Comparison of ENCODE assay signal across 22 cellular contexts in the genomic region with DNA sequence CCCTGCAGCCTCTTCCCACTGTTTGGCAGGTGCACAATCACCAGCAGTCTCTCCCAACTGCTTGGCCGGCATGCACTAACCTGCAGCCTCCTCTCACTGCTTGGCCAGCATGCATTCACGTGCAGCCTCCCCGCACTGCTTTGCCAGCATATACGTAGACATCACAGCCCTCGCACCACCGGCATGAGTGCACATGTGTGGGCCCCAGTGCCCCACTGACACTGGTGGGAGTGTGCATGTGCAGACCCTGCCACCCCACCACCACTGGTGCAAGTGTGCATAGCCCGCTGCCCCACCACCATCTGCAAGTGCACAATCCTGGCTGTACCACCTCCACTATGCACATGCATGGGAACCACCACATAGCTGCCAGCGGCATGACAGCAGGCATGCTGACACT.
DNase-seq lines count a peak whose midpoint lies in the region; ATAC-seq, FAIRE-seq and TF ChIP-seq lines count a peak whose summit lies in the region.
"Had no signal": no experiment of that assay in that cellular context is flagged by ENCODE, and none has a peak within 500 bp of the region (broad histone marks: within the 10 kb centered on the region; RNA-seq: fewer than 3 reads in every experiment).

No MANE protein-coding gene starts in this region.

- H3K9me3 Mint-ChIP-seq in activated CD4-positive, alpha-beta T cell treated with anti-CD3 and anti-CD28 coated beads for 36 hours (ENCODE audit: low read depth): peaks cover 1% of the 10 kb centered on the region
- H3K9me3 Mint-ChIP-seq: CD8-positive, alpha-beta T cell; H9; HFFc6 had no signal

- POLR2A ChIA-PET in HepG2 (lab: Yijun Ruan, JAX): no interaction called here
- POLR2A ChIA-PET in activated CD4-positive, alpha-beta T cell treated with anti-CD3 and anti-CD28 coated beads for 36 hours (lab: Charles Lee): no interaction called here

- BruUV-seq in HepG2 (replicated peaks; lab: Mats Ljungman, UMichigan): no TSS peak

- DNase-seq in HepG2 (ENCODE audit: low spot score): no peak
- no peak for DNase-seq in right lobe of liver
- DNase-seq in keratinocyte (ENCODE audit: low read depth, low spot score): no peak
- no peak for DNase-seq in upper lobe of right lung
- DNase-seq in WERI-Rb-1: no peak
- no peak for DNase-seq in activated CD4-positive, alpha-beta T cell treated with anti-CD3 and anti-CD28 coated beads for 36 hours
- DNase-seq in OCI-M2 (lab: John Stamatoyannopoulos, UW; ENCODE audit: unreplicated experiment): no peak
- DNase-seq: Caco-2; CD4-positive, CD25-positive, alpha-beta regulatory T cell; CD8-positive, alpha-beta T cell; DMS153; DND-41; GM23248; H9; HFFc6 had no signal

- FAIRE-seq in HepG2 (lab: Jason Lieb, UNC): no peak
- peak; percentile 57 for FAIRE-seq in keratinocyte (lab: Jason Lieb, UNC)
- FAIRE-seq: A204.1, G401.6, GM12892 had no signal

- dilution Hi-C loops in keratinocyte (cut with MboI; ENCODE audit: extremely low pct_ligation_motif_present, low sequenced_read_pairs): no loop called here

- H3K9me1 ChIP-seq in keratinocyte (ENCODE audit: control insufficient read depth, extremely low read depth, insufficient read depth, low read length): no peaks in the 10 kb centered on the region

- no peaks in the 10 kb centered on the region for H3K9me3 ChIP-seq in HepG2 (ENCODE audit: low read length)
- no peaks in the 10 kb centered on the region for H3K9me3 ChIP-seq in right lobe of liver
- H3K9me3 ChIP-seq in keratinocyte (ENCODE audit: control insufficient read depth, low read depth, low read length): no peaks in the 10 kb centered on the region
- H3K9me3 ChIP-seq in upper lobe of right lung: no peaks in the 10 kb centered on the region
- no peaks in the 10 kb centered on the region for H3K9me3 ChIP-seq in WERI-Rb-1 (ENCODE audit: severe bottlenecking)
- H3K9me3 ChIP-seq: BLaER1, Caco-2 had no signal

- no peak for TF ChIP-seq RAD21 in HepG2 (CRISPR knock-in tag; IDR thresholded peaks at IDR 0.05)

- WGBS in HepG2 (ENCODE audit: low lambda C conversion rate): 37% methylated on average over 8 of the region's 8 CpGs
- WGBS in right lobe of liver (ENCODE audit: insufficient coverage, low coverage, low lambda C conversion rate, missing lambda C conversion rate): 82% methylated on average over 5 of the region's 8 CpGs

- TF ChIP-seq EP300 in HepG2 (IDR thresholded peaks at IDR 0.05; ENCODE audit: low read depth in 2 of 2, low read length in 2 of 2): no peak
- no peak for TF ChIP-seq EP300 in HepG2 (CRISPR knock-in tag; IDR thresholded peaks at IDR 0.05; ENCODE audit: borderline replicate concordance)

- H3K4me3 ChIP-seq in HepG2 (replicated peaks in 1 of 3; ENCODE audit: insufficient read depth in 1 of 3, low read depth in 2 of 3, low read length in 3 of 3) (no peak overlapping the region), right lobe of liver (no peak overlapping the region), keratinocyte (ENCODE audit: control insufficient read depth in 2 of 3, extremely low read depth in 1 of 3, insufficient read depth in 2 of 3, low read depth in 1 of 3, low read length in 3 of 3) (no peak overlapping the region), upper lobe of right lung (no peak overlapping the region), WERI-Rb-1 (ENCODE audit: low read depth, low read length) (no peak overlapping the region)
- H3K4me3 ChIP-seq: BLaER1, GM23248 had no signal

- H3K4me2 ChIP-seq in HepG2 (ENCODE audit: low read depth, low read length) (no peak overlapping the region), keratinocyte (ENCODE audit: control insufficient read depth, extremely low read depth, insufficient read depth, low read depth, low read length) (no peak overlapping the region)
- H3K4me2 ChIP-seq: BLaER1 had no signal

- no peak overlapping the region for H3K27ac Mint-ChIP-seq in activated CD4-positive, alpha-beta T cell treated with anti-CD3 and anti-CD28 coated beads for 36 hours
- H3K27ac Mint-ChIP-seq: B cell; CD4-positive, CD25-positive, alpha-beta regulatory T cell; CD8-positive, alpha-beta T cell; H9; HFFc6 had no signal

- in situ Hi-C loops in HepG2 (cut with HindIII; ENCODE audit: extremely low pct_ligation_motif_present, low pct_unique_long_range_greater_than_20kb): no loop called here

- H3K4me1 ChIP-seq in HepG2 (ENCODE audit: insufficient read depth, low read length) (no peaks in the 10 kb centered on the region), right lobe of liver (no peaks in the 10 kb centered on the region), keratinocyte (ENCODE audit: control insufficient read depth, extremely low read depth, insufficient read depth, low read length) (peaks cover 17% of the 10 kb centered on the region), upper lobe of right lung (no peaks in the 10 kb centered on the region)
- H3K4me1 ChIP-seq: BLaER1, Caco-2 had no signal

- no peak overlapping the region for H3K4me3 Mint-ChIP-seq in activated CD4-positive, alpha-beta T cell treated with anti-CD3 and anti-CD28 coated beads for 36 hours
- H3K4me3 Mint-ChIP-seq: B cell; CD4-positive, CD25-positive, alpha-beta regulatory T cell; CD8-positive, alpha-beta T cell; H9; HFFc6 had no signal

- H3K27me3 ChIP-seq in HepG2 (ENCODE audit: control insufficient read depth in 1 of 2, insufficient read depth in 2 of 2, low read length in 2 of 2): no peaks in the 10 kb centered on the region; a peak in 1 of 5 replicates
- H3K27me3 ChIP-seq in right lobe of liver: no peaks in the 10 kb centered on the region
- H3K27me3 ChIP-seq in keratinocyte (ENCODE audit: control insufficient read depth, extremely low read depth, insufficient read depth, low read length): no peaks in the 10 kb centered on the region
- H3K27me3 ChIP-seq in upper lobe of right lung: no peaks in the 10 kb centered on the region
- H3K27me3 ChIP-seq in WERI-Rb-1 (ENCODE audit: insufficient read depth, low read depth, severe bottlenecking): peaks cover 17% of the 10 kb centered on the region
- H3K27me3 ChIP-seq: BLaER1 had no signal

- no peak overlapping the region for H3K27ac ChIP-seq in HepG2 (ENCODE audit: extremely low read length, insufficient read depth, low read length)
- no peak overlapping the region for H3K27ac ChIP-seq in right lobe of liver
- no peak overlapping the region for H3K27ac ChIP-seq in keratinocyte (ENCODE audit: control insufficient read depth, insufficient read depth, low read length)
- H3K27ac ChIP-seq in upper lobe of right lung: no peak overlapping the region
- H3K27ac ChIP-seq in WERI-Rb-1: no peak overlapping the region
- H3K27ac ChIP-seq: 22Rv1, BLaER1, C4-2B, GM23248 had no signal

- intact Hi-C loops in HepG2 (cut with micrococcal nuclease; ENCODE audit: unreplicated experiment) (no loop called here), right lobe of liver (cut with DNase I) (no loop called here), upper lobe of right lung (cut with DNase I) (no loop called here)
- intact Hi-C loops in activated CD4-positive, alpha-beta T cell treated with anti-CD3 and anti-CD28 coated beads for 36 hours (cut with DNase I, micrococcal nuclease): loop anchor here in 1 of 2 experiments (10.0 kb wide), 1 partner anchor 59 kb away; no protein-coding TSS in a partner anchor

- H4K20me1 ChIP-seq in HepG2 (ENCODE audit: insufficient read depth, low read length) (no peaks in the 10 kb centered on the region), keratinocyte (ENCODE audit: control insufficient read depth, extremely low read depth, insufficient read depth, low read length) (no peaks in the 10 kb centered on the region)
- H4K20me1 ChIP-seq: BLaER1 had no signal

- ATAC-seq in HepG2 (no peak), right lobe of liver (no peak), upper lobe of right lung (peak; percentile 39)
- no peak for ATAC-seq in activated CD4-positive, alpha-beta T cell treated with anti-CD3 and anti-CD28 coated beads for 36 hours
- ATAC-seq: CD8-positive, alpha-beta T cell had no signal

- H3K9ac ChIP-seq in HepG2 (ENCODE audit: insufficient read depth, low read depth, low read length) (no peak overlapping the region), keratinocyte (ENCODE audit: control insufficient read depth, extremely low read depth, insufficient read depth, low read length) (no peak overlapping the region)
- H3K9ac ChIP-seq: BLaER1, GM23248 had no signal

- H3K36me3 ChIP-seq in HepG2 (replicated peaks in 1 of 2; ENCODE audit: control insufficient read depth in 1 of 2, insufficient read depth in 2 of 2, low read length in 2 of 2): no peaks in the 10 kb centered on the region
- H3K36me3 ChIP-seq in right lobe of liver: no peaks in the 10 kb centered on the region
- no peaks in the 10 kb centered on the region for H3K36me3 ChIP-seq in keratinocyte (ENCODE audit: control insufficient read depth in 2 of 2, extremely low read depth in 1 of 2, insufficient read depth in 2 of 2, low read length in 2 of 2)
- H3K36me3 ChIP-seq in upper lobe of right lung: no peaks in the 10 kb centered on the region
- no peaks in the 10 kb centered on the region for H3K36me3 ChIP-seq in WERI-Rb-1
- H3K36me3 ChIP-seq: BLaER1 had no signal

- no peak for TF ChIP-seq POLR2A in HepG2 (IDR thresholded peaks at IDR 0.05; ENCODE audit: insufficient read depth in 1 of 2, low read depth in 2 of 2, low read length in 2 of 2)
- TF ChIP-seq POLR2A in right lobe of liver (IDR thresholded peaks at IDR 0.05): no peak

- no peaks in the 10 kb centered on the region for H3K36me3 Mint-ChIP-seq in activated CD4-positive, alpha-beta T cell treated with anti-CD3 and anti-CD28 coated beads for 36 hours (ENCODE audit: low read depth)
- H3K36me3 Mint-ChIP-seq: CD4-positive, CD25-positive, alpha-beta regulatory T cell; CD8-positive, alpha-beta T cell had no signal

- CTCF ChIA-PET in HepG2 (lab: Yijun Ruan, JAX; ENCODE audit: low intra/inter-chr PET ratio, low total read pairs): no interaction called here
- CTCF ChIA-PET in activated CD4-positive, alpha-beta T cell treated with anti-CD3 and anti-CD28 coated beads for 36 hours (lab: Charles Lee): no interaction called here

- TF ChIP-seq CTCF in HepG2 (CRISPR knock-in tag; IDR thresholded peaks at IDR 0.05): no peak
- TF ChIP-seq CTCF in right lobe of liver (IDR thresholded peaks at IDR 0.05): no peak
- TF ChIP-seq CTCF in keratinocyte (optimal IDR thresholded peaks at IDR 0.05 in 1 of 3, IDR thresholded peaks at IDR 0.05 in 1 of 3, conservative IDR thresholded peaks at IDR 0.05 in 1 of 3; ENCODE audit: extremely low read depth in 1 of 3, insufficient read depth in 2 of 3, low read length in 3 of 3): no peak
- TF ChIP-seq CTCF in upper lobe of right lung (IDR thresholded peaks at IDR 0.05): no peak
- TF ChIP-seq CTCF in WERI-Rb-1 (IDR thresholded peaks at IDR 0.05; ENCODE audit: low read depth, low read length): no peak

- H2AFZ ChIP-seq in HepG2 (ENCODE audit: low read length) (no peak overlapping the region), keratinocyte (ENCODE audit: control insufficient read depth, low read length) (no peak overlapping the region)
- H2AFZ ChIP-seq: GM23248 had no signal

- H3K27me3 Mint-ChIP-seq in activated CD4-positive, alpha-beta T cell treated with anti-CD3 and anti-CD28 coated beads for 36 hours: no peaks in the 10 kb centered on the region
- H3K27me3 Mint-ChIP-seq: B cell; CD4-positive, CD25-positive, alpha-beta regulatory T cell had no signal

- H3K79me2 ChIP-seq in HepG2 (ENCODE audit: insufficient read depth, low read length) (no peaks in the 10 kb centered on the region), keratinocyte (ENCODE audit: control insufficient read depth, insufficient read depth, low read length) (no peaks in the 10 kb centered on the region)

- H3K4me1 Mint-ChIP-seq in activated CD4-positive, alpha-beta T cell treated with anti-CD3 and anti-CD28 coated beads for 36 hours: no peaks in the 10 kb centered on the region
- H3K4me1 Mint-ChIP-seq: B cell; CD4-positive, CD25-positive, alpha-beta regulatory T cell had no signal
